Comparison of ENCODE assay signal across 20 cellular contexts in the genomic region with DNA sequence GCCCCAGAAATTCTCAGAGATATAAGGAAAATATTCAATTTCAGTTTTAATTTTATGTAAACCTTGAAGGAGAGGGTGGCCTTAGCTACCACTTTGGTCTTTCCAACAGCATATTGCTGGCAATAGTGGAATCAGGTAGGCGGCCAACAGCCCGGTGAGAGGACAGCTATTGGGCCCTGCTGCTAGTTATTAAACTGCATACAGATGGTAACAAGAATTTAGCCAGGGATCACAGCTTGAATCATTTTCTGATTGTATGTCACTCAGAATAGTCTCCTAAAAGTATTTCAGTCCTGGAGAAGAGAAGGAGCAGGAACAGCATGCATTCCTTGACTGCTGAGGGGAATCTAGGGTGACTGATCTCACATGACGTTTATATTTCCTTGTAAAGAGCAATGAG.
"Had no signal": no experiment of that assay in that cellular context is flagged by ENCODE, and none has a peak within 500 bp of the region (broad histone marks: within the 10 kb centered on the region; RNA-seq: fewer than 3 reads in every experiment).

No MANE protein-coding gene starts in this region.

- H3K4me2 ChIP-seq: hepatocyte had no signal

- H3K9me3 ChIP-seq: colonic mucosa, esophagus muscularis mucosa, gastroesophageal sphincter, heart left ventricle, left lung, lower lobe of right lung, mucosa of descending colon had no signal

- H2AFZ ChIP-seq: hepatocyte had no signal

- H3K4me3 ChIP-seq: colonic mucosa, esophagus muscularis mucosa, gastroesophageal sphincter, heart left ventricle, hepatocyte, left lung, lower lobe of right lung, mucosa of descending colon had no signal

- H3K27me3 ChIP-seq: colonic mucosa, esophagus muscularis mucosa, foreskin keratinocyte, gastroesophageal sphincter, heart left ventricle, hepatocyte, left lung had no signal

- H3K36me3 ChIP-seq: colonic mucosa, esophagus muscularis mucosa, gastroesophageal sphincter, heart left ventricle, left lung, lower lobe of right lung had no signal

- ATAC-seq: foreskin keratinocyte, gastroesophageal sphincter, heart left ventricle, left cardiac atrium, left lung, left ventricle myocardium superior, lower lobe of right lung, mucosa of descending colon had no signal

- H3K79me2 ChIP-seq: hepatocyte had no signal

- H3K4me1 ChIP-seq: colonic mucosa, esophagus muscularis mucosa, foreskin keratinocyte, gastroesophageal sphincter, heart left ventricle, left lung, lower lobe of right lung had no signal

- DNase-seq: colonic mucosa; cortex of kidney; effector memory CD4-positive, alpha-beta T cell; foreskin keratinocyte; heart left ventricle; hypothalamus; immature natural killer cell; islet precursor cell; kidney; kidney glomerular epithelial cell; left cardiac atrium; left lung; left ventricle myocardium superior; lower lobe of right lung; mesenchymal stem cell; mucosa of descending colon; naive B cell had no signal

- H3K27ac ChIP-seq: colonic mucosa, esophagus muscularis mucosa, foreskin keratinocyte, gastroesophageal sphincter, heart left ventricle, hepatocyte, left lung, lower lobe of right lung had no signal
